ENCODE assay signal across 9 cellular contexts in the genomic region with DNA sequence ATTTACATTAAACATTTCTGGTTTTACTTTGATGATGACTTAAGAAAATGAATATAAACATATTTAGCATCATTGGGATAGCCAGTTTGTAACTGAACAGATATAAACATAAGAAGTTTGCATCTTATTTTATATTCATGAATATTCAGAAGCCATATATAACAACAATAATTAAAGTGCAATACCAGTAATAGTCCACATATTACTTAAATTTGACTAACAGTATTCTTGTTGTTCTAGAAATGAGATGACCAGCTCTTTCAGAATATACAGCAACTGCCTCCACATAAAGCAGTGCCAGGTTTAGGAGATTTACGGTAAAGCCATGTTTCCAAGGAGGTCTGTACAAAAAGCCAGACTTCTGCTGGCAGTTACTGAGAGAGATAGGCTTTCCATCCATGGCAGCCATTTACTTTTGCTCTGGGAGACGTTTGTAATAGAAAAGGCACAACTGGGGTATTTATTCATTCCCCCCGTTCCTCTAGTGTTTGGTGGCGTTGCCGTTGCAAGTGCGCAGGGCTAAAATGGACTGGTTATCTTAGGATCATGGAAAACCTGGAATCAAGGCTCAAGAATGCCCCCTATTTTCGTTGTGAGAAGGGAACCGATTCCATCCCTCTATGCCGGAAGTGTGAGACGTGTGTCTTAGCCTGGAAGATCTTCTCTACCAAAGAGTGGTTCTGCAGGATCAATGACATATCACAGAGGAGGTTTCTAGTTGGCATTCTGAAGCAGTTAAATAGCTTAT. TPM values are rescaled to one million over a fixed set of nuclear protein-coding genes. Genes with fewer than 3 reads are reported as not detected.
A peak's percentile ranks its signal among the peaks of the same experiment; 100 is the strongest.
DNase-seq lines count a peak whose midpoint lies in the region; ATAC-seq, FAIRE-seq and TF ChIP-seq lines count a peak whose summit lies in the region.
"Not testable (repeated sequence)": the region's sequence is repeated elsewhere in the genome, so short reads cannot be mapped to it uniquely, and the experiment has no call there.
"Had no signal": no experiment of that assay in that cellular context is flagged by ENCODE, and none has a peak within 500 bp of the region (broad histone marks: within the 10 kb centered on the region; RNA-seq: fewer than 3 reads in every experiment).

A gene with protein sequence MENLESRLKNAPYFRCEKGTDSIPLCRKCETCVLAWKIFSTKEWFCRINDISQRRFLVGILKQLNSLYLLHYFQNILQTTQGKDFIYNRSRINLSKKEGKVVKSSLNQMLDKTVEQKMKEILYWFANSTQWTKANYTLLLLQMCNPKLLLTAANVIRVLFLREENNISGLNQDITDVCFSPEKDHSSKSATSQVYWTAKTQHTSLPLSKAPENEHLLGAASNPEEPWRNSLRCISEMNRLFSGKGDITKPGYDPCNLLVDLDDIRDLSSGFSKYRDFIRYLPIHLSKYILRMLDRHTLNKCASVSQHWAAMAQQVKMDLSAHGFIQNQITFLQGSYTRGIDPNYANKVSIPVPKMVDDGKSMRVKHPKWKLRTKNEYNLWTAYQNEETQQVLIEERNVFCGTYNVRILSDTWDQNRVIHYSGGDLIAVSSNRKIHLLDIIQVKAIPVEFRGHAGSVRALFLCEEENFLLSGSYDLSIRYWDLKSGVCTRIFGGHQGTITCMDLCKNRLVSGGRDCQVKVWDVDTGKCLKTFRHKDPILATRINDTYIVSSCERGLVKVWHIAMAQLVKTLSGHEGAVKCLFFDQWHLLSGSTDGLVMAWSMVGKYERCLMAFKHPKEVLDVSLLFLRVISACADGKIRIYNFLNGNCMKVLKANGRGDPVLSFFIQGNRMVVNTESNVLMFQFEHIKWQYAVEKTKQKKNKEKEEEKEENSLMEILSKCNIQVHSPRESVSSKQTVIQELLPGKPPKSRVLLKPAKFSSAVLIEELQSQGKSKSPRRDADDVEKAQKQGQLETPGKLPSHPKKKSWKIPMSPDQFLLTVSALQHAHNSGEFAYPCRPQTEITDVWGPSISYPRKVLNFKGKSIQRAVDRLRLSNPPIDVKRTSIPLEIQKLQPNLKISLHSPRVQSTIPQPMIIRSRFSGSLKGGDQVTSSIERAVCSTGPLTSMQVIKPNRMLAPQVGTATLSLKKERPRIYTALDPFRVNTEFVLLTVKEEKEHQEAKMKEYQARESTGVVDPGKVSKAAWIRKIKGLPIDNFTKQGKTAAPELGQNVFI (plus strand): TSS at position 356 of the 748 bp plus-strand sequence. CDS start 191 bp downstream, at position 547.

- H3K9me2 ChIP-seq in GM23338 (ENCODE audit: insufficient read depth); neural cell (ENCODE audit: insufficient read depth, low read length): not testable (repeated sequence)

- not testable (repeated sequence) for H3K4me2 ChIP-seq in GM23338; mammary epithelial cell (ENCODE audit: insufficient read depth, low read depth, low read length); neural cell (ENCODE audit: low read length)

- H3F3A ChIP-seq in GM23338 (replicated peaks; ENCODE audit: low read depth); neural cell (ENCODE audit: insufficient read depth, low read length, poor library complexity, severe bottlenecking): not testable (repeated sequence)

- not testable (repeated sequence) for DNase-seq in GM23338 (ENCODE audit: low spot score); mammary epithelial cell; frontal cortex (ENCODE audit: low spot score in 2 of 2); aorta
- peak; percentile 3 for DNase-seq in putamen (ENCODE audit: low spot score)

- not testable (repeated sequence) for H3K4me3 Mint-ChIP-seq in GM23338

- H4K20me1 ChIP-seq in GM23338 (replicated peaks; ENCODE audit: insufficient read depth); mammary epithelial cell (ENCODE audit: insufficient read depth, low read length); neural cell (ENCODE audit: insufficient read depth): not testable (repeated sequence)

- 12% methylated on average over 8 of the region's 10 CpGs for WGBS in mammary epithelial cell (ENCODE audit: low coverage, missing lambda C conversion rate)
- 4 to 12% methylated on average over 8 to 9 of the region's 10 CpGs for WGBS in aorta, 2 donors

- H3K9me3 Mint-ChIP-seq in GM23338, result not testable (repeated sequence)

- intact Hi-C loops in mammary epithelial cell (cut with micrococcal nuclease); aorta (cut with DNase I): not testable (repeated sequence)

- TF ChIP-seq EP300 in neural cell (conservative IDR thresholded peaks at IDR 0.05; ENCODE audit: poor library complexity, severe bottlenecking), result not testable (repeated sequence)

- in situ Hi-C loops in mammary epithelial cell (cut with MboI; ENCODE audit: low sequenced_read_pairs in 2 of 2), result not testable (repeated sequence)

- not testable (repeated sequence) for H3K9me3 ChIP-seq in mammary epithelial cell (replicated peaks; ENCODE audit: insufficient read depth, low read length); neural cell (ENCODE audit: low read length); aorta (ENCODE audit: control insufficient read depth, low read length)

- H3K27me3 Mint-ChIP-seq in GM23338 (ENCODE audit: insufficient read depth, low read depth, poor library complexity), result not testable (repeated sequence)

- H3K4me1 ChIP-seq in GM23338 (ENCODE audit: insufficient read depth); mammary epithelial cell (ENCODE audit: insufficient read depth, low read length); aorta (ENCODE audit: control insufficient read depth in 1 of 2, insufficient read depth in 2 of 2, low read length in 2 of 2): not testable (repeated sequence)

- not testable (repeated sequence) for H3K27me3 ChIP-seq in GM23338 (ENCODE audit: insufficient read depth); mammary epithelial cell (ENCODE audit: insufficient read depth, low read length); neural cell (ENCODE audit: insufficient read depth, low read depth, low read length); aorta (ENCODE audit: control insufficient read depth in 1 of 2, insufficient read depth in 2 of 2, low read length in 1 of 2)

- not testable (repeated sequence) for TF ChIP-seq RAD21 in neural cell (conservative IDR thresholded peaks at IDR 0.05)

- dilution Hi-C loops in mammary epithelial cell (cut with HindIII; ENCODE audit: low sequenced_read_pairs), result not testable (repeated sequence)

- H3K4me1 Mint-ChIP-seq in GM23338, result not testable (repeated sequence)

- not testable (repeated sequence) for H3K36me3 ChIP-seq in GM23338 (ENCODE audit: insufficient read depth); mammary epithelial cell (ENCODE audit: insufficient read depth, low read length); neural cell (ENCODE audit: insufficient read depth, low read length); aorta (ENCODE audit: control insufficient read depth in 1 of 2, insufficient read depth in 2 of 2, low read length in 1 of 2)

- CTCF ChIA-PET in mammary epithelial cell (lab: Charles Lee; ENCODE audit: low non-redundant PET), result not testable (repeated sequence)

- H3K9ac ChIP-seq in mammary epithelial cell (ENCODE audit: insufficient read depth, low read length); neural cell (ENCODE audit: low read length): not testable (repeated sequence)

- BruUV-seq in mammary epithelial cell (replicated peaks; lab: Mats Ljungman, UMichigan), result not testable (repeated sequence)

- not testable (repeated sequence) for H3K27ac Mint-ChIP-seq in GM23338

- H3K36me3 Mint-ChIP-seq in GM23338 (ENCODE audit: low read depth), result not testable (repeated sequence)

- ATAC-seq in GM23338 (peak; percentile 77), SK-N-SH treated with all-trans-retinoic acid at 6 μM for 48 hours (peak; percentile 96), aorta (ENCODE audit: low FRiP score) (peak; percentile 76)

- H2AFZ ChIP-seq in GM23338, result not testable (repeated sequence)
- peak within 1 kb of the TSS; percentile 39 for H2AFZ ChIP-seq in mammary epithelial cell (ENCODE audit: low read depth, low read length)
- H2AFZ ChIP-seq in neural cell (ENCODE audit: low read depth, low read length), result peak within 1 kb of the TSS; percentile 21

- H3K4me3 ChIP-seq in GM23338; mammary epithelial cell (replicated peaks in 1 of 3; ENCODE audit: insufficient read depth in 1 of 3, low read depth in 2 of 3, low read length in 3 of 3); neural cell (ENCODE audit: low read length); aorta (ENCODE audit: low read length in 2 of 2): not testable (repeated sequence)

- not testable (repeated sequence) for H3K79me2 ChIP-seq in GM23338 (replicated peaks; ENCODE audit: insufficient read depth); mammary epithelial cell (ENCODE audit: insufficient read depth, low read length); neural cell (replicated peaks; ENCODE audit: insufficient read depth, low read length)

- FAIRE-seq in frontal cortex (lab: Jason Lieb, UNC) (peak; percentile 24), islet of Langerhans (lab: Jason Lieb, UNC) (peak; percentile 87)

- H3K27ac ChIP-seq in GM23338 (ENCODE audit: low read depth); mammary epithelial cell (ENCODE audit: insufficient read depth, low read depth, low read length); neural cell (ENCODE audit: low read length); aorta (ENCODE audit: low read depth in 1 of 2, low read length in 2 of 2): not testable (repeated sequence)

- TF ChIP-seq CTCF in GM23338 (conservative IDR thresholded peaks at IDR 0.05; ENCODE audit: low read depth in 2 of 2); mammary epithelial cell (conservative IDR thresholded peaks at IDR 0.05 in 1 of 2, IDR thresholded peaks at IDR 0.05 in 1 of 2; ENCODE audit: extremely low read depth in 1 of 2, insufficient read depth in 1 of 2, low read depth in 1 of 2, low read length in 2 of 2); neural cell (IDR thresholded peaks at IDR 0.05; ENCODE audit: poor library complexity, severe bottlenecking): not testable (repeated sequence)

RNA-seq across cellular contexts. Expression of the gene that starts here (rescaled TPM):
- total RNA-seq in GM23338 (2014; rRNA removed; shearing (Covaris generic)), result 0.07 TPM in 1 of 2 replicates, not detected in the other
- polyA plus RNA-seq in GM23338 (2016; fragmentation: Nextera tagmentation; extraction: Ambion mirVana) (not detected in 2 replicates), mammary epithelial cell (0.03 TPM), neural cell (0.21 and 0.56 TPM in 2 replicates), aorta (under 1 TPM in 1 of 2 donors, not detected in 1; 0.31 TPM)
- total RNA-seq in mammary epithelial cell (under 1 TPM; under 0.01 to 0.21 TPM), frontal cortex (0.82 TPM), aorta (under 1 TPM in 1 of 2 donors, not detected in 1; 0.12 TPM)
- polyA minus RNA-seq in mammary epithelial cell (not detected), neural cell (0.23 and 0.24 TPM in 2 replicates)
- total RNA-seq: A673 had no signal

Comparison
In these comparisons a context has a peak if more than half of its experiments do, and no peak if none do; other contexts are left out.
1. Peak in ATAC-seq in GM23338; RNA of the gene not detected or under 1 TPM.
2. Peak in ATAC-seq in aorta; RNA of the gene not detected or under 1 TPM.